In genomic region chr4:15779789-15780188, GRCh38 we compare ENCODE assay signal across 9 cellular contexts. TPM values are rescaled to one million over a fixed set of nuclear protein-coding genes. Genes with fewer than 3 reads are reported as not detected.
DNase-seq lines count a peak whose midpoint lies in the region; ATAC-seq and TF ChIP-seq lines count a peak whose summit lies in the region.
"Had no signal": no experiment of that assay in that cellular context is flagged by ENCODE, and none has a peak within 500 bp of the region (broad histone marks: within the 10 kb centered on the region; RNA-seq: fewer than 3 reads in every experiment).

No MANE protein-coding gene starts in this region.

- TF ChIP-seq EP300 in upper lobe of left lung (IDR thresholded peaks at IDR 0.05) = no peak

- H3K4me3 Mint-ChIP-seq in activated naive CD8-positive, alpha-beta T cell treated with anti-CD3 and anti-CD28 coated beads, Interleukin-2, amount 10 ng/mL, durations not matched to agents 7 days and 5 days = peak overlapping the region; percentile 92

- intact Hi-C loops in heart right ventricle (cut with DNase I) (loop anchor here in 1 of 10 donors (5.0 kb wide), 1 partner anchor 47 kb away; no protein-coding TSS in a partner anchor), cardiac septum (cut with DNase I) (no loop called here), right lobe of liver (cut with DNase I) (no loop called here)

- peak overlapping the region in 9 of 10 donors; percentile 57 to 76 (median 65) for H3K4me3 ChIP-seq in heart right ventricle
- H3K4me3 ChIP-seq in right lobe of liver = peak overlapping the region; percentile 56 to 77 (median 64)
- peak overlapping the region in 3 of 4 donors; percentile 46 to 73 (median 64) for H3K4me3 ChIP-seq in upper lobe of left lung

- H3K27me3 Mint-ChIP-seq in activated naive CD8-positive, alpha-beta T cell treated with anti-CD3 and anti-CD28 coated beads, Interleukin-2, amount 10 ng/mL, durations not matched to agents 7 days and 5 days = no peaks in the 10 kb centered on the region

- peaks cover 0 to 69% (median 20%) of the 10 kb centered on the region in 9 donors for H3K4me1 ChIP-seq in heart right ventricle
- no peaks in the 10 kb centered on the region for H3K4me1 ChIP-seq in right lobe of liver
- H3K4me1 ChIP-seq in upper lobe of left lung = peaks cover 8 to 29% (median 21%) of the 10 kb centered on the region in 4 donors

- H3K9me3 ChIP-seq in heart right ventricle (no peaks in the 10 kb centered on the region), right lobe of liver (no peaks in the 10 kb centered on the region), upper lobe of left lung (no peaks in the 10 kb centered on the region)

- peaks cover 69% of the 10 kb centered on the region for H3K4me1 Mint-ChIP-seq in activated naive CD8-positive, alpha-beta T cell treated with anti-CD3 and anti-CD28 coated beads, Interleukin-2, amount 10 ng/mL, durations not matched to agents 7 days and 5 days

- H3K27me3 ChIP-seq in heart right ventricle = peaks cover 0 to 5% (median 0%) of the 10 kb centered on the region in 7 donors
- no peaks in the 10 kb centered on the region for H3K27me3 ChIP-seq in right lobe of liver
- H3K27me3 ChIP-seq in upper lobe of left lung = no peaks in the 10 kb centered on the region

- H3K27ac ChIP-seq in heart right ventricle (peak overlapping the region; percentile 7 to 87 (median 72)), right lobe of liver (peak overlapping the region; percentile 12 to 60 (median 55)), upper lobe of left lung (peak overlapping the region in 1 of 4 donors; percentile 78)

- H3K36me3 Mint-ChIP-seq in activated naive CD8-positive, alpha-beta T cell treated with anti-CD3 and anti-CD28 coated beads, Interleukin-2, amount 10 ng/mL, durations not matched to agents 7 days and 5 days = peaks cover 64% of the 10 kb centered on the region

- TF ChIP-seq POLR2A in right lobe of liver (IDR thresholded peaks at IDR 0.05) = no peak
- no peak for TF ChIP-seq POLR2A in upper lobe of left lung (IDR thresholded peaks at IDR 0.05)

- peak overlapping the region; percentile 83 for H3K27ac Mint-ChIP-seq in activated naive CD8-positive, alpha-beta T cell treated with anti-CD3 and anti-CD28 coated beads, Interleukin-2, amount 10 ng/mL, durations not matched to agents 7 days and 5 days

- no peak for TF ChIP-seq CTCF in heart right ventricle (IDR thresholded peaks at IDR 0.05)
- TF ChIP-seq CTCF in right lobe of liver (IDR thresholded peaks at IDR 0.05) = no peak
- no peak for TF ChIP-seq CTCF in upper lobe of left lung (IDR thresholded peaks at IDR 0.05)

- no peaks in the 10 kb centered on the region for H3K36me3 ChIP-seq in heart right ventricle
- H3K36me3 ChIP-seq in right lobe of liver = no peaks in the 10 kb centered on the region
- no peaks in the 10 kb centered on the region for H3K36me3 ChIP-seq in upper lobe of left lung

- WGBS in heart right ventricle, 2 donors = 78 to 85% methylated on average over 1 of the region's 1 CpG
- WGBS in right lobe of liver (ENCODE audit: insufficient coverage, low coverage, low lambda C conversion rate, missing lambda C conversion rate) = 81% methylated on average over 1 of the region's 1 CpG
- 69 to 72% methylated on average over 1 of the region's 1 CpG for WGBS in upper lobe of left lung, 2 donors

- POLR2A ChIA-PET in activated naive CD8-positive, alpha-beta T cell treated with anti-CD3 and anti-CD28 coated beads, Interleukin-2, amount 10 ng/mL, durations not matched to agents 7 days and 5 days (lab: Charles Lee) = interaction anchor here (0.6 to 4.4 kb wide), 8 partner anchors 9 to 103 kb away, joined by 3 to 52 read pairs (median 5); partner anchors contain the start of gene FAM200B

- DNase-seq in heart right ventricle = no peak
- no peak for DNase-seq in cardiac septum (ENCODE audit: low spot score)
- no peak for DNase-seq in activated naive CD8-positive, alpha-beta T cell treated with anti-CD3 and anti-CD28 coated beads, Interleukin-2, amount 10 ng/mL, durations not matched to agents 7 days and 5 days
- no peak for DNase-seq in right lobe of liver
- no peak for DNase-seq in upper lobe of left lung
- no peak for DNase-seq in globus pallidus (ENCODE audit: low spot score)
- DNase-seq in nucleus accumbens (lab: John Stamatoyannopoulos, UW) = no peak
- no peak for DNase-seq in cerebellar nuclear complex (lab: John Stamatoyannopoulos, UW)
- DNase-seq: NCI-H2029 had no signal

- peaks cover 3% of the 10 kb centered on the region for H3K9me3 Mint-ChIP-seq in activated naive CD8-positive, alpha-beta T cell treated with anti-CD3 and anti-CD28 coated beads, Interleukin-2, amount 10 ng/mL, durations not matched to agents 7 days and 5 days

- no peak for ATAC-seq in heart right ventricle
- ATAC-seq in activated naive CD8-positive, alpha-beta T cell treated with anti-CD3 and anti-CD28 coated beads, Interleukin-2, amount 10 ng/mL, durations not matched to agents 7 days and 5 days (ENCODE audit: low read depth) = no peak
- ATAC-seq in right lobe of liver = no peak
- no peak for ATAC-seq in upper lobe of left lung (ENCODE audit: low FRiP score in 2 of 2)

RNA-seq across cellular contexts. Expression of gene CD38, which starts 1.7 kb away (rescaled TPM):
- total RNA-seq in heart right ventricle (10 to 100 TPM in 1 of 10 donors, 1 to 10 TPM in 7, under 1 TPM in 2; 0.68 to 11.3 (median 3.3) TPM), cardiac septum (0.92 TPM), right lobe of liver (1 to 10 TPM in 4 of 6 experiments, under 1 TPM in 2; 0.74 to 8.4 (median 3.3) TPM), upper lobe of left lung (10 to 100 TPM in 5 of 6 donors, 1 to 10 TPM in 1; 8.5 to 72.3 (median 28.3) TPM)
- polyA plus RNA-seq in heart right ventricle = 1 to 10 TPM; 1.3 to 3.7 TPM
- 100 to 1,000 TPM in 1 of 2 experiments, 10 to 100 TPM in 1; 99.9 to 110 TPM for total RNA-seq in activated naive CD8-positive, alpha-beta T cell treated with anti-CD3 and anti-CD28 coated beads, Interleukin-2, amount 10 ng/mL, durations not matched to agents 7 days and 5 days
